Comparison of ENCODE assay signal across 36 cellular contexts in the genomic region with DNA sequence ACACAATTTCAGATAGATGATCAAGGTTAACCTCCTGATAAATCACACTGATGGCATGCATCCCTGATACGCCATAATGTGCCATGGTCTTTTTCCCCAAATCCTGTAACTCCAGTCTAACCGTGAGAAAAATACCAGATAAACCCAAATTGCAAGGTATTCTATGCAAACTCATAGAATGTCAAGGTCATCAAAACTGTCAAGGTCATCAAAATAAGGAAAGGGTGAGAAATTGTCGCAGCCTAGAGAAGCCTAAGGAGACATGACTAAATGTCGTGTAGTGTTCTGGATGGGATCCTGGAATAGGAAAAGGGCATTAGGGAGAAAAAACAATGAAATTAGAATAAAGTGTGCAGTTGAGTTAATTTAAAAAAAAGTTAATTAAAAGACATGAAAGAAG.
"Had no signal": no experiment of that assay in that cellular context is flagged by ENCODE, and none has a peak within 500 bp of the region (broad histone marks: within the 10 kb centered on the region; RNA-seq: fewer than 3 reads in every experiment).

No MANE protein-coding gene starts in this region.

- H3K9me3 Mint-ChIP-seq: activated B cell treated with CpG ODN at 0.5 μM for 24 hours; activated CD4-positive, alpha-beta memory T cell treated with anti-CD3 and anti-CD28 coated beads for 36 hours; activated CD4-positive, alpha-beta T cell treated with anti-CD3 and anti-CD28 coated beads, Interleukin-2, amount 10 ng/mL, durations not matched to agents 24 days and 14 days; activated CD8-positive, alpha-beta T cell treated with anti-CD3 and anti-CD28 coated beads for 36 hours; activated naive CD4-positive, alpha-beta T cell treated with anti-CD3 and anti-CD28 coated beads for 36 hours; activated naive CD8-positive, alpha-beta T cell treated with anti-CD3 and anti-CD28 coated beads for 36 hours; activated T-cell treated with anti-CD3 and anti-CD28 coated beads, Interleukin-2, amount 50 U/mL, for 4 hours; activated T-helper 1 cell treated with anti-CD3 and anti-CD28 coated beads, Interleukin-12 subunit alpha, Interleukin-12 subunit beta, Interleukin-2, Interleukin-4 antibody, amounts not matched to agents 30 ng/mL and 10 ng/mL and 1 ng/mL, durations not matched to agents 14 hours and 24 hours and 36 hours; activated T-helper 17 cell treated with anti-CD3 and anti-CD28 coated beads, Interleukin-2, amount 50 U/mL, for 72 hours; T-helper 2 cell treated with Interferon-gamma antibody and Interleukin-4, amounts not matched to agents 5 μg/mL and 100 μg/mL, for 36 hours had no signal

- H3K4me3 ChIP-seq: adrenal gland, body of pancreas, breast epithelium had no signal

- H3K27me3 Mint-ChIP-seq: activated B cell treated with CpG ODN at 0.5 μM for 24 hours; activated CD4-positive, alpha-beta memory T cell treated with anti-CD3 and anti-CD28 coated beads for 36 hours; activated CD4-positive, alpha-beta T cell treated with anti-CD3 and anti-CD28 coated beads, Interleukin-2, amount 10 ng/mL, durations not matched to agents 24 days and 14 days; activated CD8-positive, alpha-beta T cell treated with anti-CD3 and anti-CD28 coated beads for 36 hours; activated naive CD8-positive, alpha-beta T cell treated with anti-CD3 and anti-CD28 coated beads for 36 hours; activated T-helper 17 cell treated with anti-CD3 and anti-CD28 coated beads, Interleukin-2, amount 50 U/mL, for 72 hours; T-cell; T-helper 17 cell had no signal

- H3K9me3 ChIP-seq: adrenal gland, body of pancreas, breast epithelium had no signal

- DNase-seq: activated B cell treated with CpG ODN at 0.5 μM for 24 hours; activated CD4-positive, alpha-beta memory T cell treated with anti-CD3 and anti-CD28 coated beads for 36 hours; activated CD4-positive, alpha-beta T cell treated with anti-CD3 and anti-CD28 coated beads for 4 hours; activated CD4-positive, alpha-beta T cell treated with anti-CD3 and anti-CD28 coated beads, Interleukin-2, amount 10 ng/mL, durations not matched to agents 24 days and 14 days; activated CD4-positive, alpha-beta T cell treated with anti-CD3 and anti-CD28 coated beads, Interleukin-2, amount 50 U/mL, for 1 hour; activated CD4-positive, alpha-beta T cell treated with anti-CD3 and anti-CD28 coated beads, Interleukin-2, amount 50 U/mL, for 4 hours; activated CD4-positive, CD25-positive, alpha-beta regulatory T cell treated with anti-CD3 and anti-CD28 coated beads, Interleukin-2, amount 50 U/mL, for 72 hours; activated CD8-positive, alpha-beta memory T cell treated with anti-CD3 and anti-CD28 coated beads, Interleukin-2, amount 50 U/mL, for 4 hours; activated CD8-positive, alpha-beta T cell treated with anti-CD3 and anti-CD28 coated beads for 36 hours; activated effector memory CD4-positive, alpha-beta T cell treated with anti-CD3 and anti-CD28 coated beads, Interleukin-2, amount 50 U/mL, for 16 hours; activated gamma-delta T cell treated with Interleukin-2 at 50 U/mL for 16 hours; activated naive CD4-positive, alpha-beta T cell; activated naive CD4-positive, alpha-beta T cell treated with anti-CD3 and anti-CD28 coated beads for 36 hours; activated naive CD4-positive, alpha-beta T cell treated with anti-CD3 and anti-CD28 coated beads, Interleukin-2, amount 50 U/mL, for 16 hours; activated naive CD8-positive, alpha-beta T cell treated with anti-CD3 and anti-CD28 coated beads for 36 hours; activated T-cell treated with anti-CD3 and anti-CD28 coated beads for 4 hours; activated T-cell treated with anti-CD3 and anti-CD28 coated beads, Interleukin-2, amount 50 U/mL, for 1 hour; activated T-cell treated with anti-CD3 and anti-CD28 coated beads, Interleukin-2, amount 50 U/mL, for 4 hours; activated T-cell treated with anti-CD3 and anti-CD28 coated beads, Interleukin-2, amount 50 U/mL, for 72 hours; adrenal gland; amniotic stem cell; aorta; body of pancreas; brain microvascular endothelial cell; central memory CD4-positive, alpha-beta T cell; T-cell; T-helper 17 cell; T-helper 9 cell had no signal

- FAIRE-seq: astrocyte, TTC549 had no signal

- H3K4me3 Mint-ChIP-seq: activated B cell treated with CpG ODN at 0.5 μM for 24 hours; activated CD4-positive, alpha-beta memory T cell treated with anti-CD3 and anti-CD28 coated beads for 36 hours; activated CD4-positive, alpha-beta T cell treated with anti-CD3 and anti-CD28 coated beads, Interleukin-2, amount 10 ng/mL, durations not matched to agents 24 days and 14 days; activated CD8-positive, alpha-beta T cell treated with anti-CD3 and anti-CD28 coated beads for 36 hours; activated naive CD4-positive, alpha-beta T cell treated with anti-CD3 and anti-CD28 coated beads for 36 hours; activated naive CD8-positive, alpha-beta T cell treated with anti-CD3 and anti-CD28 coated beads for 36 hours; activated T-cell treated with anti-CD3 and anti-CD28 coated beads, Interleukin-2, amount 50 U/mL, for 4 hours; activated T-cell treated with anti-CD3 and anti-CD28 coated beads, Interleukin-2, amount 50 U/mL, for 72 hours; activated T-helper 1 cell treated with anti-CD3 and anti-CD28 coated beads, Interleukin-12 subunit alpha, Interleukin-12 subunit beta, Interleukin-2, Interleukin-4 antibody, amounts not matched to agents 30 ng/mL and 10 ng/mL and 1 ng/mL, durations not matched to agents 14 hours and 24 hours and 36 hours; activated T-helper 17 cell treated with anti-CD3 and anti-CD28 coated beads, Interleukin-2, amount 50 U/mL, for 72 hours; T-cell; T-helper 17 cell; T-helper 2 cell treated with Interferon-gamma antibody and Interleukin-4, amounts not matched to agents 5 μg/mL and 100 μg/mL, for 36 hours had no signal

- ATAC-seq: activated CD8-positive, alpha-beta T cell treated with anti-CD3 and anti-CD28 coated beads for 36 hours; activated naive CD4-positive, alpha-beta T cell treated with anti-CD3 and anti-CD28 coated beads, Interleukin-2, amount 50 U/mL, for 72 hours; activated T-cell treated with anti-CD3 and anti-CD28 coated beads, Interleukin-2, amount 50 U/mL, for 4 hours; activated T-cell treated with anti-CD3 and anti-CD28 coated beads, Interleukin-2, amount 50 U/mL, for 72 hours; activated T-helper 17 cell treated with anti-CD3 and anti-CD28 coated beads, Interleukin-2, amount 50 U/mL, for 72 hours; body of pancreas; T-cell; T-helper 17 cell had no signal

- H3K36me3 ChIP-seq: adrenal gland, brain microvascular endothelial cell, breast epithelium had no signal

- H3K27me3 ChIP-seq: adrenal gland, body of pancreas, brain microvascular endothelial cell, breast epithelium had no signal

- H3K4me1 ChIP-seq: breast epithelium had no signal

- H3K27ac Mint-ChIP-seq: activated B cell treated with CpG ODN at 0.5 μM for 24 hours; activated CD4-positive, alpha-beta memory T cell treated with anti-CD3 and anti-CD28 coated beads for 36 hours; activated CD4-positive, alpha-beta T cell treated with anti-CD3 and anti-CD28 coated beads, Interleukin-2, amount 10 ng/mL, durations not matched to agents 24 days and 14 days; activated CD8-positive, alpha-beta T cell treated with anti-CD3 and anti-CD28 coated beads for 36 hours; activated naive CD4-positive, alpha-beta T cell treated with anti-CD3 and anti-CD28 coated beads for 36 hours; activated naive CD4-positive, alpha-beta T cell treated with anti-CD3 and anti-CD28 coated beads, Interleukin-2, amount 50 U/mL, for 72 hours; activated naive CD8-positive, alpha-beta T cell treated with anti-CD3 and anti-CD28 coated beads for 36 hours; activated T-cell treated with anti-CD3 and anti-CD28 coated beads, Interleukin-2, amount 50 U/mL, for 72 hours; activated T-helper 1 cell treated with anti-CD3 and anti-CD28 coated beads, Interleukin-12 subunit alpha, Interleukin-12 subunit beta, Interleukin-2, Interleukin-4 antibody, amounts not matched to agents 30 ng/mL and 10 ng/mL and 1 ng/mL, durations not matched to agents 14 hours and 24 hours and 36 hours; activated T-helper 17 cell treated with anti-CD3 and anti-CD28 coated beads, Interleukin-2, amount 50 U/mL, for 72 hours; T-cell; T-helper 17 cell; T-helper 2 cell treated with Interferon-gamma antibody and Interleukin-4, amounts not matched to agents 5 μg/mL and 100 μg/mL, for 36 hours had no signal

- H3K27ac ChIP-seq: adrenal gland, body of pancreas, brain microvascular endothelial cell, breast epithelium, VCaP had no signal
